23 cellular contexts compared by ENCODE assay signal in genomic region chr18:58109251-58109650, GRCh38.
"Had no signal": no experiment of that assay in that cellular context is flagged by ENCODE, and none has a peak within 500 bp of the region (broad histone marks: within the 10 kb centered on the region; RNA-seq: fewer than 3 reads in every experiment).

No MANE protein-coding gene starts in this region.

- H3K27ac ChIP-seq: coronary artery, dorsolateral prefrontal cortex, esophagus muscularis mucosa, foreskin keratinocyte, gastroesophageal sphincter, heart right ventricle, left lung, lower lobe of right lung had no signal

- H3K36me3 ChIP-seq: esophagus muscularis mucosa, gastroesophageal sphincter, heart right ventricle, left lung, lower lobe of right lung had no signal

- FAIRE-seq: colon, endothelial cell of umbilical vein, frontal cortex, islet of Langerhans, keratinocyte had no signal

- DNase-seq: dermis blood vessel endothelial cell; dorsolateral prefrontal cortex; effector CD4-positive, alpha-beta T cell; effector memory CD4-positive, alpha-beta T cell; foreskin keratinocyte; head of caudate nucleus; heart right ventricle; hippocampal formation; left cardiac atrium; left lung; left ventricle myocardium superior; lower lobe of right lung; mesenchymal stem cell; mucosa of descending colon had no signal

- H3K4me1 ChIP-seq: foreskin keratinocyte, heart right ventricle had no signal

- ATAC-seq: foreskin keratinocyte, gastroesophageal sphincter, left cardiac atrium, left lung, left ventricle myocardium superior, lower lobe of right lung, mucosa of descending colon had no signal

- H3K27me3 ChIP-seq: esophagus muscularis mucosa, foreskin keratinocyte, gastroesophageal sphincter, heart right ventricle, left lung had no signal

- H3K27ac Mint-ChIP-seq: mesothelial cell of epicardium had no signal

- H3K4me3 Mint-ChIP-seq: mesothelial cell of epicardium had no signal

- H3K4me3 ChIP-seq: coronary artery, dorsolateral prefrontal cortex, esophagus muscularis mucosa, gastroesophageal sphincter, heart right ventricle, left lung, lower lobe of right lung, mucosa of descending colon had no signal

- H3K9me3 ChIP-seq: esophagus muscularis mucosa, gastroesophageal sphincter, heart right ventricle, left lung, lower lobe of right lung, mucosa of descending colon had no signal
